In the genomic region with DNA sequence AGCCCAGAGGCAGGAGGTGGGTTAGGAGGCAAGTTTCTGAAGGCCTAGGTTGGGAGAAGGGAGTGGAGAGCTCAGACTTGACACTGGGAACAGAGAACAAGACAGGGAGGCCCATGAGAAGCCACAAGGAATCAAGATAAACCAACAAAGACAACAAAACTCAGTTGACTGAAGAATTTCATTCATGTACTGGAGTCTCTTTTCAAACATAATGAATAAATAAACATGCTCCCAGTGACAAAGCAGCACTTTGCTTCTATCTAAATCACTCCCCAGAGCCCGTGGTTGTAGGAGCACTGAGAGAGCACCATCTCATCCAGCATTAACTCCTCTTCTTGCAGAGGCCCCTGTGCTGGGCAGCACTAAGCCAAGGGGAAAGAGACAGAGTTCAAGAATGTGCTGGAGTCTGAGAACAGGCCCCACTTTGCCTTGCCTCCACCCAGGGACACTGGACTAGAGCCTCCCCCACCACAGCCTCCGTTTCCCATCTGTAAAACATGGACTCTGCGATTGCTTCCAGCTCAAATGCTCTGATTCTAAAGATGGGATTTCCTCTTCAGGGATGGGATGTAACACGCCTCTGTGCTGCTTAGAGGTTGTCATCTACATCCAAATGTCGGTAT, we compare ENCODE assay signal across 15 cellular contexts.
A peak's percentile ranks its signal among the peaks of the same experiment; 100 is the strongest.
DNase-seq lines count a peak whose midpoint lies in the region; TF ChIP-seq lines count a peak whose summit lies in the region.
"Had no signal": no experiment of that assay in that cellular context is flagged by ENCODE, and none has a peak within 500 bp of the region (broad histone marks: within the 10 kb centered on the region; RNA-seq: fewer than 3 reads in every experiment).

No MANE protein-coding gene starts in this region.

- no peaks in the 10 kb centered on the region for H3K9me3 Mint-ChIP-seq in Calu3 (ENCODE audit: low read depth, unreplicated experiment)

- peaks cover 82% of the 10 kb centered on the region for H3K4me1 Mint-ChIP-seq in Calu3 (ENCODE audit: low read depth, unreplicated experiment)

- peak overlapping the region; percentile 87 for H3K27ac Mint-ChIP-seq in Calu3 (ENCODE audit: unreplicated experiment)

- CTCF ChIA-PET in Calu3 (lab: Charles Lee): interaction anchor here (1.0 to 3.8 kb wide), 8 partner anchors 16 to 179 kb away, joined by 3 to 53 read pairs (median 5); no protein-coding TSS in a partner anchor
- CTCF ChIA-PET in A673 (lab: Charles Lee): no interaction called here

- peaks cover 10% of the 10 kb centered on the region for H3K36me3 Mint-ChIP-seq in Calu3 (ENCODE audit: insufficient read depth, unreplicated experiment)

- no peak for TF ChIP-seq POLR2A in prostate gland (IDR thresholded peaks at IDR 0.05)

- TF ChIP-seq CTCF in Calu3 (IDR thresholded peaks at IDR 0.05; ENCODE audit: unreplicated experiment) (no peak), prostate gland (IDR thresholded peaks at IDR 0.05) (no peak), A673 (conservative IDR thresholded peaks at IDR 0.05; ENCODE audit: low read depth, low read length) (no peak)

- H3K27ac ChIP-seq in SJSA1: peak overlapping the region; percentile 55
- H3K27ac ChIP-seq in caudate nucleus (ENCODE audit: low read depth, low read length): peak overlapping the region; percentile 13
- peak overlapping the region; percentile 35 to 53 for H3K27ac ChIP-seq in prostate gland
- no peak overlapping the region for H3K27ac ChIP-seq in A673 (ENCODE audit: low read depth, low read length, poor library complexity, severe bottlenecking)
- H3K27ac ChIP-seq: RWPE1 had no signal

- H3K36me3 ChIP-seq in SJSA1 (no peaks in the 10 kb centered on the region), prostate gland (no peaks in the 10 kb centered on the region), A673 (ENCODE audit: insufficient read depth, low read length, poor library complexity, severe bottlenecking) (no peaks in the 10 kb centered on the region)
- H3K36me3 ChIP-seq: BE2C had no signal

- DNase-seq in Calu3 (no peak), SJSA1 (ENCODE audit: low read depth in 1 of 2, low spot score in 2 of 2) (peak; percentile 70 to 89), caudate nucleus (lab: John Stamatoyannopoulos, UW) (no peak), prostate gland (ENCODE audit: low spot score) (no peak), A673 (ENCODE audit: low spot score) (no peak), SHP77 treated with DMSO at 0.1 percent for 48 hours (lab: John Stamatoyannopoulos, UW) (no peak), SIG-M5 (lab: John Stamatoyannopoulos, UW) (no peak)
- DNase-seq: BE2C, Karpas-422, MV-4-11, NCI-H2029, NCI-H2227 treated with DMSO at 0.1 percent for 48 hours, SHP77, SK-N-SH had no signal

- BruUV-seq in Calu3 (replicated peaks; lab: Mats Ljungman, UMichigan) (no TSS peak), A673 (replicated peaks; lab: Mats Ljungman, UMichigan) (no TSS peak)

- peak overlapping the region; percentile 62 for H3K4me3 Mint-ChIP-seq in Calu3 (ENCODE audit: low read depth, unreplicated experiment)

- H3K4me3 ChIP-seq in SJSA1 (no peak overlapping the region), prostate gland (no peak overlapping the region), A673 (ENCODE audit: low read depth, low read length, poor library complexity, severe bottlenecking) (no peak overlapping the region)

- H3K9me3 ChIP-seq in SJSA1 (replicated peaks) (no peaks in the 10 kb centered on the region), prostate gland (no peaks in the 10 kb centered on the region), A673 (ENCODE audit: low read depth, low read length, poor library complexity, severe bottlenecking) (no peaks in the 10 kb centered on the region)
- H3K9me3 ChIP-seq: BE2C, SK-N-SH had no signal

- H3K4me1 ChIP-seq in SJSA1 (replicated peaks): peaks cover 64% of the 10 kb centered on the region
- peaks cover 5% of the 10 kb centered on the region for H3K4me1 ChIP-seq in prostate gland (replicated peaks)
- no peaks in the 10 kb centered on the region for H3K4me1 ChIP-seq in A673 (ENCODE audit: insufficient read depth, low read length, poor library complexity, severe bottlenecking)
- H3K4me1 ChIP-seq: BE2C had no signal

- POLR2A ChIA-PET in A673 (lab: Charles Lee; ENCODE audit: low non-redundant PET): no interaction called here

- H3K27me3 ChIP-seq in SJSA1 (replicated peaks): no peaks in the 10 kb centered on the region
- no peaks in the 10 kb centered on the region for H3K27me3 ChIP-seq in prostate gland (replicated peaks; ENCODE audit: insufficient read depth)
- no peaks in the 10 kb centered on the region for H3K27me3 ChIP-seq in A673 (replicated peaks; ENCODE audit: insufficient read depth, low read depth, low read length, poor library complexity)
- H3K27me3 ChIP-seq: BE2C had no signal

- 76% methylated on average over 5 of the region's 5 CpGs for WGBS in prostate gland

- intact Hi-C loops in Calu3 (cut with micrococcal nuclease; ENCODE audit: unreplicated experiment): no loop called here
- intact Hi-C loops in prostate gland (cut with DNase I): no loop called here
- intact Hi-C loops in A673 (cut with micrococcal nuclease; ENCODE audit: unreplicated experiment): no loop called here

- peaks cover 12% of the 10 kb centered on the region for H3K27me3 Mint-ChIP-seq in Calu3 (ENCODE audit: unreplicated experiment)

Comparison
In these comparisons a context has a peak if more than half of its experiments do, and no peak if none do; other contexts are left out.
1. DNase-seq: peak in SJSA1 (2 of 2); none in Calu3 (single experiment), caudate nucleus (0 of 61), prostate gland (single experiment), A673 (single experiment), SHP77 treated with DMSO at 0.1 percent for 48 hours (single experiment) and SIG-M5 (single experiment).